ENCODE assay signal across 1 cellular context in the genomic region with DNA sequence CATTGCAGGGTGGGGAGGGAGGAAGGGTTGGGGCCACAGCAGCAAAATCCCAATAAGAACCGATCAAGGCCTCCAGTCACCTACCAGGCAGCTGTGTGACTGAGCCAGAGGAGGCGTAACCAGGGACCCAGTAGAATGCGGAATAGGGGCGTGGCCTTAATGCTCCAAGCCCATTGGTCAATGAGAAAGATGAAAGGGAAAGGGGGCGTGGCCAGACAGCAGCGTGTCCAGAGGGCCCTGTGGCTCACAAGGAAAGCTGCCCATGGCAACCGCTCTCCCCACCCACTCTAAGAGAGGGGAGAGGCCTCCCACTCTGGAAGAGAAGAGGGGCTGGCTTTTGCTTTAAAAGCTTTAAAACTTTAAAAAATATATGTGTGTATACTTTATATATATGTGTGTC. TPM values are rescaled to one million over a fixed set of nuclear protein-coding genes. Genes with fewer than 3 reads are reported as not detected.
"Had no signal": no experiment of that assay in that cellular context is flagged by ENCODE, and none has a peak within 500 bp of the region (broad histone marks: within the 10 kb centered on the region; RNA-seq: fewer than 3 reads in every experiment).

A gene with protein sequence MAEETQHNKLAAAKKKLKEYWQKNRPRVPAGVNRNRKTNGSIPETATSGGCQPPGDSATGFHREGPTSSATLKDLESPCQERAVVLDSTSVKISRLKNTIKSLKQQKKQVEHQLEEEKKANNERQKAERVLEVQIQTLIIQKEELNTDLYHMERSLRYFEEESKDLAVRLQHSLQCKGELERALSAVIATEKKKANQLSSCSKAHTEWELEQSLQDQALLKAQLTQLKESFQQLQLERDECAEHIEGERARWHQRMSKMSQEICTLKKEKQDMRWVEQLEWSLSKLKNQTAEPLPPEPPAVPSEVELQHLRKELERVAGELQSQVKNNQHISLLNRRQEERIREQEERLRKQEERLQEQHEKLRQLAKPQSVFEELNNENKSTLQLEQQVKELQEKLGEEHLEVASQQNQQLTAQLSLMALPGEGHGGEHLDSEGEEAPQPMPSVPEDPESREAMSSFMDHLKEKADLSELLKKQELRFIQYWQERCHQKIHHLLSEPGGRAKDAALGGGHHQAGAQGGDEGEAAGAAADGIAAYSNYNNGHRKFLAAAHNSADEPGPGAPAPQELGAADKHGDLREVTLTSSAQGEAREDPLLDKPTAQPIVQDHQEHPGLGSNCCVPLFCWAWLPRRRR (minus strand): TSS at position 101 of the 400 bp plus-strand sequence. CDS start 98 bp downstream, at position 3.

RNA-seq across cellular contexts. Expression of the gene that starts here (rescaled TPM):
- total RNA-seq: G401 had no signal
